8 cellular contexts compared by ENCODE assay signal in the genomic region with DNA sequence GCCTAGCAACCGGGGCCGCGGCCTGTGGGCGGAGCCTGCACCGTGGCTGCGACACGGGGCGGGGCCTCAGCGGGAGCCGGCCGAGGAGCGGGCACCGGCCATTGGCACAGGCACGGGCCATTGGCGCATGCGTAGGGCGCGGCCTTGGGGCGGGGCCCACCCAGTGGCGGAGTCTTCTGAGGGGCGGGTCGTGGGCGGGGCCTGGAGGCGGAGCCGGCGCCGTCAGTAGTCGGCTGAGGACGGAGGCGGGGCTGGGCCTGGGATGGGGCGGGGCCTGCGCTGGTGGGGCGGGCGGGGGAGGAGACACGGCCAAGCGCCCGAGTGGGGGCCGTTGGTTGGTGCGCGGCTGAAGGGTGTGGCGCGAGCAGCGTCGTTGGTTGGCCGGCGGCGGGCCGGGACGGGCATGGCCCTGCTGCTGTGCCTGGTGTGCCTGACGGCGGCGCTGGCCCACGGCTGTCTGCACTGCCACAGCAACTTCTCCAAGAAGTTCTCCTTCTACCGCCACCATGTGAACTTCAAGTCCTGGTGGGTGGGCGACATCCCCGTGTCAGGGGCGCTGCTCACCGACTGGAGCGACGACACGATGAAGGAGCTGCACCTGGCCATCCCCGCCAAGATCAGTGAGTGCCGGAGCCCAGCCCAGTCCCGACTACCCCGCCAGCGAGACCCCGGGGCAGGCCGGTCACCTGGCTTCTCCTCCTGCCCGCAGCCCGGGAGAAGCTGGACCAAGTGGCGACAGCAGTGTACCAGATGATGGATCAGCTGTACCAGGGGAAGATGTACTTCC. TPM values are rescaled to one million over a fixed set of nuclear protein-coding genes. Genes with fewer than 3 reads are reported as not detected.
DNase-seq lines count a peak whose midpoint lies in the region; ATAC-seq and TF ChIP-seq lines count a peak whose summit lies in the region.

A gene with protein sequence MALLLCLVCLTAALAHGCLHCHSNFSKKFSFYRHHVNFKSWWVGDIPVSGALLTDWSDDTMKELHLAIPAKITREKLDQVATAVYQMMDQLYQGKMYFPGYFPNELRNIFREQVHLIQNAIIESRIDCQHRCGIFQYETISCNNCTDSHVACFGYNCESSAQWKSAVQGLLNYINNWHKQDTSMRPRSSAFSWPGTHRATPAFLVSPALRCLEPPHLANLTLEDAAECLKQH (plus strand): TSS at position 373 of the 787 bp plus-strand sequence. CDS start 31 bp downstream, at position 404.

- H3K36me3 Mint-ChIP-seq in activated CD4-positive, alpha-beta T cell treated with anti-CD3 and anti-CD28 coated beads, Interleukin-2, amount 10 ng/mL, durations not matched to agents 24 days and 14 days (ENCODE audit: low read depth), result peaks cover 31% of the 10 kb centered on the region

- peaks cover 53% of the 10 kb centered on the region for H3K4me1 ChIP-seq in BLaER1

- H3K27ac ChIP-seq in BLaER1, result peak within 1 kb of the TSS; percentile 89
- peak within 1 kb of the TSS; percentile 92 to 97 for H3K27ac ChIP-seq in coronary artery

- H3K27ac Mint-ChIP-seq in activated CD4-positive, alpha-beta T cell treated with anti-CD3 and anti-CD28 coated beads, Interleukin-2, amount 10 ng/mL, durations not matched to agents 24 days and 14 days, result peak within 1 kb of the TSS; percentile 94

- H3K27me3 Mint-ChIP-seq in activated CD4-positive, alpha-beta T cell treated with anti-CD3 and anti-CD28 coated beads, Interleukin-2, amount 10 ng/mL, durations not matched to agents 24 days and 14 days, result no peaks in the 10 kb centered on the region

- H3K36me3 ChIP-seq in BLaER1, result peaks cover 24% of the 10 kb centered on the region

- H3K27me3 ChIP-seq in BLaER1, result no peaks in the 10 kb centered on the region

- peaks cover 61% of the 10 kb centered on the region for H4K20me1 ChIP-seq in BLaER1

- peak within 1 kb of the TSS; percentile 92 for H3K4me2 ChIP-seq in BLaER1

- no peaks in the 10 kb centered on the region for H3K9me3 ChIP-seq in BLaER1

- peak within 1 kb of the TSS; percentile 90 for H3K4me3 Mint-ChIP-seq in activated CD4-positive, alpha-beta T cell treated with anti-CD3 and anti-CD28 coated beads, Interleukin-2, amount 10 ng/mL, durations not matched to agents 24 days and 14 days

- H3K4me3 ChIP-seq in BLaER1 (peak within 1 kb of the TSS; percentile 79), coronary artery (peak within 1 kb of the TSS; percentile 87)

- no peaks in the 10 kb centered on the region for H3K9me3 Mint-ChIP-seq in activated CD4-positive, alpha-beta T cell treated with anti-CD3 and anti-CD28 coated beads, Interleukin-2, amount 10 ng/mL, durations not matched to agents 24 days and 14 days

- DNase-seq in NCI-H524 treated with DMSO at 0.1 percent for 48 hours (lab: John Stamatoyannopoulos, UW), result peak; percentile 80
- DNase-seq in activated CD4-positive, alpha-beta T cell treated with anti-CD3 and anti-CD28 coated beads, Interleukin-2, amount 10 ng/mL, durations not matched to agents 24 days and 14 days, result peak; percentile 100
- peak; percentile 98 for DNase-seq in coronary artery (ENCODE audit: low spot score)
- peak; percentile 99 for DNase-seq in left kidney (ENCODE audit: low read depth, low spot score)
- peak; percentile 100 for DNase-seq in stimulated activated CD4-positive, alpha-beta T cell treated with anti-CD3 and anti-CD28 coated beads, Interleukin-2, amount 100 ng/mL, for 24 hours

- peak within 1 kb of the TSS; percentile 82 for H3K9ac ChIP-seq in BLaER1

- peak; percentile 65 for ATAC-seq in GM19328 (IDR thresholded peaks at IDR 0.05; ENCODE audit: unreplicated experiment)
- ATAC-seq in HG03469 (IDR thresholded peaks at IDR 0.05; ENCODE audit: unreplicated experiment), result peak; percentile 55

- no peak for TF ChIP-seq CTCF in coronary artery (IDR thresholded peaks at IDR 0.05)

- peaks cover 25% of the 10 kb centered on the region for H3K4me1 Mint-ChIP-seq in activated CD4-positive, alpha-beta T cell treated with anti-CD3 and anti-CD28 coated beads, Interleukin-2, amount 10 ng/mL, durations not matched to agents 24 days and 14 days

- intact Hi-C loops in activated CD4-positive, alpha-beta T cell treated with anti-CD3 and anti-CD28 coated beads, Interleukin-2, amount 10 ng/mL, durations not matched to agents 24 days and 14 days (cut with micrococcal nuclease), result loop anchor here (1.0 to 5.0 kb wide), 5 partner anchors 11 to 234 kb away; a partner anchor contains a TSS

RNA-seq across cellular contexts. Expression of the gene that starts here (rescaled TPM):
- 9.5 and 10.0 TPM in 2 replicates for total RNA-seq in activated CD4-positive, alpha-beta T cell treated with anti-CD3 and anti-CD28 coated beads, Interleukin-2, amount 10 ng/mL, durations not matched to agents 24 days and 14 days

Comparison
In these comparisons a context has a peak if more than half of its experiments do, and no peak if none do; other contexts are left out.
1. Peak in every context shown above with its lines: DNase-seq, ATAC-seq, H3K4me3 ChIP-seq and H3K27ac ChIP-seq.